In genomic region chr1:3981746-3982505, GRCh38 we compare ENCODE assay signal across 29 cellular contexts.
DNase-seq lines count a peak whose midpoint lies in the region; ATAC-seq, FAIRE-seq and TF ChIP-seq lines count a peak whose summit lies in the region.
"Had no signal": no experiment of that assay in that cellular context is flagged by ENCODE, and none has a peak within 500 bp of the region (broad histone marks: within the 10 kb centered on the region; RNA-seq: fewer than 3 reads in every experiment).

No MANE protein-coding gene starts in this region.

- CTCF ChIA-PET in K562 (lab: Yijun Ruan, JAX; ENCODE audit: low intra/inter-chr PET ratio): no interaction called here

- H3K9ac ChIP-seq in K562 (ENCODE audit: insufficient read depth in 1 of 2, low read depth in 2 of 2, low read length in 2 of 2): peak overlapping the region in 1 of 2 experiments; percentile 27; a peak in 1 of 4 replicates

- BruUV-seq in K562 (replicated peaks; lab: Mats Ljungman, UMichigan): no TSS peak

- no peaks in the 10 kb centered on the region for H3K9me3 ChIP-seq in K562 (replicated peaks; ENCODE audit: control insufficient read depth, insufficient read depth, low read depth, low read length)
- H3K9me3 ChIP-seq: Caco-2, HAP-1 had no signal

- in situ Hi-C loops in K562 (cut with MboI): no loop called here

- H3K36me3 ChIP-seq in K562 (ENCODE audit: control insufficient read depth, insufficient read depth, low read length) (peaks cover 6% of the 10 kb centered on the region; the same call in 2 of the 3 replicates), GM23338 (ENCODE audit: insufficient read depth) (no peaks in the 10 kb centered on the region)
- H3K36me3 ChIP-seq: HAP-1 had no signal

- no peak overlapping the region for H3K4me3 ChIP-seq in K562
- no peak overlapping the region for H3K4me3 ChIP-seq in GM23338
- H3K4me3 ChIP-seq: HAP-1 had no signal

- H3F3A ChIP-seq in GM23338 (replicated peaks; ENCODE audit: low read depth): no peaks in the 10 kb centered on the region

- H3K27ac Mint-ChIP-seq in GM23338: no peak overlapping the region
- H3K27ac Mint-ChIP-seq: CD8-positive, alpha-beta T cell; HFFc6 had no signal

- peaks cover 6% of the 10 kb centered on the region for H3K27me3 Mint-ChIP-seq in GM23338 (ENCODE audit: insufficient read depth, low read depth, poor library complexity)

- intact Hi-C loops in left ventricle myocardium superior (cut with micrococcal nuclease) (no loop called here), left cardiac atrium (cut with DNase I) (no loop called here), K562 (cut with micrococcal nuclease) (no loop called here)

- no peaks in the 10 kb centered on the region; the same call in 1 of the 2 replicates for H4K20me1 ChIP-seq in K562 (replicated peaks; ENCODE audit: control insufficient read depth, insufficient read depth, low read length)
- H4K20me1 ChIP-seq in GM23338 (replicated peaks; ENCODE audit: insufficient read depth): no peaks in the 10 kb centered on the region

- peaks cover 80% of the 10 kb centered on the region for H3K9me3 Mint-ChIP-seq in GM23338
- H3K9me3 Mint-ChIP-seq: CD8-positive, alpha-beta T cell had no signal

- H3K4me1 ChIP-seq in K562 (replicated peaks in 1 of 2; ENCODE audit: control insufficient read depth in 2 of 2, insufficient read depth in 2 of 2, low read length in 2 of 2): peaks cover 0 to 22% of the 10 kb centered on the region in 2 experiments; a peak in 3 of 5 replicates
- H3K4me1 ChIP-seq in GM23338 (ENCODE audit: insufficient read depth): no peaks in the 10 kb centered on the region
- H3K4me1 ChIP-seq: Caco-2, HAP-1 had no signal

- H3K27ac ChIP-seq in K562 (ENCODE audit: extremely low read depth, low read depth, low read length): no peak overlapping the region
- H3K27ac ChIP-seq in GM23338 (ENCODE audit: low read depth): no peak overlapping the region
- H3K27ac ChIP-seq: C4-2B had no signal

- peaks cover 0 to 38% of the 10 kb centered on the region in 2 experiments; a peak in 4 of 5 replicates for H3K27me3 ChIP-seq in K562 (ENCODE audit: control insufficient read depth in 2 of 2, insufficient read depth in 2 of 2, low read length in 2 of 2)
- no peaks in the 10 kb centered on the region for H3K27me3 ChIP-seq in GM23338 (ENCODE audit: insufficient read depth)

- peaks cover 9% of the 10 kb centered on the region; the same call in 1 of the 3 replicates for H3K36me3 Mint-ChIP-seq in GM23338 (ENCODE audit: low read depth)
- H3K36me3 Mint-ChIP-seq: CD8-positive, alpha-beta T cell had no signal

- peak; percentile 24 for DNase-seq in left ventricle myocardium superior
- no peak for DNase-seq in left cardiac atrium
- no peak for DNase-seq in K562 (ENCODE audit: extremely low read depth in 1 of 4, low spot score in 3 of 4)
- peak; percentile 35 for DNase-seq in left kidney (ENCODE audit: low read depth, low spot score)
- no peak for DNase-seq in dedifferentiated amniotic fluid mesenchymal stem cell (ENCODE audit: extremely low spot score)
- DNase-seq in activated naive CD4-positive, alpha-beta T cell (lab: John Stamatoyannopoulos, UW): no peak
- DNase-seq in GM23338 (ENCODE audit: low spot score): no peak
- DNase-seq: AML-193; Caco-2; CD8-positive, alpha-beta T cell; DMS79 treated with DMSO at 0.1 percent for 48 hours; GF-D8; HFFc6; KG1; MM.1S; NCI-H1048; NCI-H1417; NCI-H1694; NCI-H2029 treated with DMSO at 0.1 percent for 48 hours; NCI-H2227 treated with DMSO at 0.1 percent for 48 hours; NCI-H526 treated with DMSO at 0.1 percent for 48 hours; SHP77 treated with DMSO at 0.1 percent for 48 hours had no signal

- TF ChIP-seq EP300 in K562 (IDR thresholded peaks at IDR 0.05; ENCODE audit: low read length): no peak

- WGBS in K562 (ENCODE audit: insufficient coverage, low coverage, missing lambda C conversion rate): 8% methylated on average over 12 of the region's 12 CpGs

- no peak for TF ChIP-seq POLR2A in K562 (conservative IDR thresholded peaks at IDR 0.05)

- H3K4me2 ChIP-seq in K562 (ENCODE audit: insufficient read depth, low read length) (no peak overlapping the region), GM23338 (no peak overlapping the region)

- H3K4me3 Mint-ChIP-seq in GM23338: no peak overlapping the region
- H3K4me3 Mint-ChIP-seq: CD8-positive, alpha-beta T cell; HFFc6 had no signal

- ATAC-seq in left ventricle myocardium superior: no peak
- ATAC-seq in left cardiac atrium: no peak
- no peak for ATAC-seq in K562
- no peak for ATAC-seq in GM18502 (IDR thresholded peaks at IDR 0.05; ENCODE audit: poor library complexity, unreplicated experiment)
- no peak for ATAC-seq in GM23338
- ATAC-seq: CD8-positive, alpha-beta T cell; Panc1 had no signal

- POLR2A ChIA-PET in K562 (lab: Yijun Ruan, JAX): no interaction called here

- FAIRE-seq in K562 (lab: Jason Lieb, UNC): no peak
- FAIRE-seq: A204.1, GM12891, GM19239 had no signal

- peaks cover 5% of the 10 kb centered on the region; the same call in 1 of the 3 replicates for H3K4me1 Mint-ChIP-seq in GM23338

- no peak overlapping the region for H2AFZ ChIP-seq in K562 (ENCODE audit: low read depth, low read length)
- H2AFZ ChIP-seq in GM23338: no peak overlapping the region

- H3K9me2 ChIP-seq in GM23338 (ENCODE audit: insufficient read depth): no peaks in the 10 kb centered on the region

- TF ChIP-seq CTCF in K562 (IDR thresholded peaks at IDR 0.05 in 2 of 3, conservative IDR thresholded peaks at IDR 0.05 in 1 of 3; ENCODE audit: insufficient read depth in 2 of 3, low read depth in 1 of 3, low read length in 3 of 3) (no peak), GM23338 (conservative IDR thresholded peaks at IDR 0.05; ENCODE audit: low read depth in 2 of 2) (no peak)

- peaks cover 4% of the 10 kb centered on the region for H3K9me1 ChIP-seq in K562 (ENCODE audit: control insufficient read depth, insufficient read depth, low read length)

- H3K79me2 ChIP-seq in K562 (ENCODE audit: control insufficient read depth, insufficient read depth, low read length) (peaks cover 16% of the 10 kb centered on the region), GM23338 (replicated peaks; ENCODE audit: insufficient read depth) (no peaks in the 10 kb centered on the region)

- no peak for TF ChIP-seq RAD21 in K562 (CRISPR knock-in tag; conservative IDR thresholded peaks at IDR 0.05 in 1 of 2, IDR thresholded peaks at IDR 0.05 in 1 of 2)

TF ChIP-seq in K562, 482 proteins besides CTCF, POLR2A, EP300 and RAD21:
- TF ChIP-seq POLR2G (IDR thresholded peaks at IDR 0.05; ENCODE audit: low read depth, low read length) (0 out of 2 replicates have a peak, but pooled peaks have one; percentile 31), EHMT2 (IDR thresholded peaks at IDR 0.05) (no peak), PHF8 (IDR thresholded peaks at IDR 0.05; ENCODE audit: borderline replicate concordance, low read length) (no peak), ZNF699 (CRISPR knock-in tag; IDR thresholded peaks at IDR 0.05; ENCODE audit: insufficient replicate concordance) (no peak), NR2C2 (CRISPR knock-in tag; IDR thresholded peaks at IDR 0.05) (no peak), NR2C2 (tag; IDR thresholded peaks at IDR 0.05) (no peak), SMC3 (conservative IDR thresholded peaks at IDR 0.05; ENCODE audit: insufficient read depth, low read depth, low read length) (no peak)
- TF ChIP-seq, protein P1, sequence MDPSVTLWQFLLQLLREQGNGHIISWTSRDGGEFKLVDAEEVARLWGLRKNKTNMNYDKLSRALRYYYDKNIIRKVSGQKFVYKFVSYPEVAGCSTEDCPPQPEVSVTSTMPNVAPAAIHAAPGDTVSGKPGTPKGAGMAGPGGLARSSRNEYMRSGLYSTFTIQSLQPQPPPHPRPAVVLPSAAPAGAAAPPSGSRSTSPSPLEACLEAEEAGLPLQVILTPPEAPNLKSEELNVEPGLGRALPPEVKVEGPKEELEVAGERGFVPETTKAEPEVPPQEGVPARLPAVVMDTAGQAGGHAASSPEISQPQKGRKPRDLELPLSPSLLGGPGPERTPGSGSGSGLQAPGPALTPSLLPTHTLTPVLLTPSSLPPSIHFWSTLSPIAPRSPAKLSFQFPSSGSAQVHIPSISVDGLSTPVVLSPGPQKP (CRISPR knock-in tag; IDR thresholded peaks at IDR 0.05): no peak

TF ChIP-seq in GM23338, 12 proteins besides CTCF, POLR2A, EP300 and RAD21 (continues in another document):
- TF ChIP-seq ZNF114 (CRISPR knock-in tag; IDR thresholded peaks at IDR 0.05) (no peak), EZH2phosphoT487 (IDR thresholded peaks at IDR 0.05; ENCODE audit: unreplicated experiment) (no peak), ZNF331 (CRISPR knock-in tag; IDR thresholded peaks at IDR 0.05; ENCODE audit: low read depth) (no peak), STAT1 (IDR thresholded peaks at IDR 0.05; ENCODE audit: unreplicated experiment) (no peak), NANOG (IDR thresholded peaks at IDR 0.05; ENCODE audit: borderline replicate concordance) (no peak), ETS1 (IDR thresholded peaks at IDR 0.05) (no peak), POLR2AphosphoS5 (IDR thresholded peaks at IDR 0.05; ENCODE audit: low read depth) (no peak), CREB1 (CRISPR knock-in tag; IDR thresholded peaks at IDR 0.05; ENCODE audit: low read depth) (no peak), EZH2 (IDR thresholded peaks at IDR 0.05; ENCODE audit: low read depth, unreplicated experiment) (no peak)

Comparison
In these comparisons a context has a peak if more than half of its experiments do, and no peak if none do; other contexts are left out.
1. DNase-seq: peak in left ventricle myocardium superior (single experiment) and left kidney (single experiment); none in left cardiac atrium (single experiment), K562 (0 of 4), dedifferentiated amniotic fluid mesenchymal stem cell (single experiment), activated naive CD4-positive, alpha-beta T cell (0 of 4) and GM23338 (single experiment).